ENCODE assay signal across 21 cellular contexts in genomic region chr1:25816112-25816718, GRCh38. TPM values are rescaled to one million over a fixed set of nuclear protein-coding genes. Genes with fewer than 3 reads are reported as not detected.
DNase-seq lines count a peak whose midpoint lies in the region; ATAC-seq, FAIRE-seq and TF ChIP-seq lines count a peak whose summit lies in the region.
"Had no signal": no experiment of that assay in that cellular context is flagged by ENCODE, and none has a peak within 500 bp of the region (broad histone marks: within the 10 kb centered on the region; RNA-seq: fewer than 3 reads in every experiment).

No MANE protein-coding gene starts in this region.

- no peak overlapping the region for H3K4me3 Mint-ChIP-seq in activated T-cell treated with anti-CD3 and anti-CD28 coated beads, Interleukin-2, amount 50 U/mL, for 72 hours
- no peak overlapping the region for H3K4me3 Mint-ChIP-seq in stimulated activated naive B cell treated with anti-CD40 and anti-IgM and Interleukin-4, amounts not matched to agents 10 μg/mL and 1 μg/mL and 100 μg/mL, for 72 hours
- H3K4me3 Mint-ChIP-seq: GM23338 had no signal

- in situ Hi-C loops in K562 (cut with MboI), result loop anchor here (10.0 kb wide), 1 partner anchor 411 kb away; no protein-coding TSS in a partner anchor

- POLR2A ChIA-PET in HCT116 (lab: Charles Lee), result interaction anchor here (0.8 kb wide), 1 partner anchor 268 kb away, joined by 3 read pairs; no protein-coding TSS in a partner anchor
- POLR2A ChIA-PET in K562 (lab: Yijun Ruan, JAX), result interaction anchor here (0.8 kb wide), 2 partner anchors 183 to 193 kb away, joined by 3 read pairs; no protein-coding TSS in a partner anchor

- TF ChIP-seq POLR2A in HCT116 (IDR thresholded peaks at IDR 0.05; ENCODE audit: borderline replicate concordance, extremely low read depth, insufficient read depth, insufficient read length) (no peak), K562 (conservative IDR thresholded peaks at IDR 0.05) (no peak)

- no peak for ATAC-seq in activated T-cell treated with anti-CD3 and anti-CD28 coated beads, Interleukin-2, amount 50 U/mL, for 72 hours (replicated peaks in 1 of 2)
- ATAC-seq in HCT116 (no peak), K562 (no peak), left colon (no peak), HG03439 (IDR thresholded peaks at IDR 0.05; ENCODE audit: unreplicated experiment) (no peak)
- no peak for ATAC-seq in stimulated activated naive B cell treated with anti-CD40 and anti-IgM and Interleukin-4, amounts not matched to agents 10 μg/mL and 1 μg/mL and 100 μg/mL, for 72 hours (replicated peaks)
- ATAC-seq: A549, GM23338, Panc1 had no signal

- no peak for FAIRE-seq in K562 (lab: Jason Lieb, UNC)
- FAIRE-seq: A549, GM12891, GM18507 had no signal

- WGBS in K562 (ENCODE audit: insufficient coverage, low coverage, missing lambda C conversion rate), result 65% methylated on average over 15 of the region's 15 CpGs

- TF ChIP-seq EP300 in K562 (IDR thresholded peaks at IDR 0.05; ENCODE audit: low read length), result no peak

- H3K27ac ChIP-seq in HCT116 (ENCODE audit: low read depth, low read length) (no peak overlapping the region), K562 (ENCODE audit: extremely low read depth, low read depth, low read length) (no peak overlapping the region)
- H3K27ac ChIP-seq: A549 had no signal

- H3K4me3 ChIP-seq in HCT116 (replicated peaks in 1 of 2; ENCODE audit: low read depth in 1 of 2, low read length in 2 of 2) (no peak overlapping the region), K562 (no peak overlapping the region)
- H3K4me3 ChIP-seq: A549, GM23338 had no signal

- H3K27me3 ChIP-seq in HCT116 (ENCODE audit: insufficient read depth, low read length), result no peaks in the 10 kb centered on the region
- no peaks in the 10 kb centered on the region for H3K27me3 ChIP-seq in K562 (ENCODE audit: control insufficient read depth in 2 of 2, insufficient read depth in 2 of 2, low read length in 2 of 2)

- peaks cover 3 to 5% of the 10 kb centered on the region in 2 donors for H3K36me3 Mint-ChIP-seq in activated T-cell treated with anti-CD3 and anti-CD28 coated beads, Interleukin-2, amount 50 U/mL, for 72 hours (ENCODE audit: insufficient read depth in 2 of 2)
- peaks cover 9 to 11% of the 10 kb centered on the region in 2 donors for H3K36me3 Mint-ChIP-seq in stimulated activated naive B cell treated with anti-CD40 and anti-IgM and Interleukin-4, amounts not matched to agents 10 μg/mL and 1 μg/mL and 100 μg/mL, for 72 hours

- peaks cover 25% of the 10 kb centered on the region for H3K4me1 Mint-ChIP-seq in activated T-cell treated with anti-CD3 and anti-CD28 coated beads, Interleukin-2, amount 50 U/mL, for 72 hours (ENCODE audit: low read depth)
- peaks cover 13 to 24% of the 10 kb centered on the region in 2 donors for H3K4me1 Mint-ChIP-seq in stimulated activated naive B cell treated with anti-CD40 and anti-IgM and Interleukin-4, amounts not matched to agents 10 μg/mL and 1 μg/mL and 100 μg/mL, for 72 hours

- H3K9me1 ChIP-seq in K562 (ENCODE audit: control insufficient read depth, insufficient read depth, low read length), result no peaks in the 10 kb centered on the region

- peak; percentile 3 to 11 for DNase-seq in activated T-cell treated with anti-CD3 and anti-CD28 coated beads, Interleukin-2, amount 50 U/mL, for 48 hours
- DNase-seq in activated T-cell treated with anti-CD3 and anti-CD28 coated beads, Interleukin-2, amount 50 U/mL, for 72 hours, result no peak
- DNase-seq in HCT116 (ENCODE audit: low read depth, low spot score) (no peak), K562 (ENCODE audit: extremely low read depth in 1 of 4, low spot score in 3 of 4) (no peak), left colon (no peak), NCI-H1105 (lab: John Stamatoyannopoulos, UW) (no peak)
- DNase-seq in stimulated activated naive B cell treated with anti-CD40 and anti-IgM and Interleukin-4, amounts not matched to agents 10 μg/mL and 1 μg/mL and 100 μg/mL, for 72 hours, result no peak
- DNase-seq: C1 segment of cervical spinal cord, DMS 273 treated with DMSO at 0.1 percent for 48 hours, GF-D8, NCI-H1092 treated with DMSO at 0.1 percent for 48 hours, NCI-H1694, NCI-H510A treated with DMSO at 0.1 percent for 48 hours, NCI-H82, Right ventricle myocardium superior had no signal

- no peak overlapping the region for H3K27ac Mint-ChIP-seq in activated T-cell treated with anti-CD3 and anti-CD28 coated beads, Interleukin-2, amount 50 U/mL, for 72 hours
- H3K27ac Mint-ChIP-seq in stimulated activated naive B cell treated with anti-CD40 and anti-IgM and Interleukin-4, amounts not matched to agents 10 μg/mL and 1 μg/mL and 100 μg/mL, for 72 hours, result peak overlapping the region; percentile 37
- H3K27ac Mint-ChIP-seq: GM23338 had no signal

- H2AFZ ChIP-seq in HCT116 (ENCODE audit: low read depth, low read length, poor library complexity, severe bottlenecking) (no peak overlapping the region), K562 (ENCODE audit: low read depth, low read length) (no peak overlapping the region)
- H2AFZ ChIP-seq: GM23338 had no signal

- BruUV-seq in HCT116 (replicated peaks; lab: Mats Ljungman, UMichigan) (TSS peak; percentile 11), K562 (replicated peaks; lab: Mats Ljungman, UMichigan) (no TSS peak)

- H3K4me1 ChIP-seq in HCT116 (ENCODE audit: control insufficient read depth in 1 of 2, insufficient read depth in 2 of 2, low read length in 2 of 2) (peaks cover 18 to 26% of the 10 kb centered on the region in 2 experiments; a peak in 3 of 4 replicates), K562 (replicated peaks in 1 of 2; ENCODE audit: control insufficient read depth in 2 of 2, insufficient read depth in 2 of 2, low read length in 2 of 2) (peaks cover 22 to 58% of the 10 kb centered on the region in 2 experiments)

- H3K9me3 ChIP-seq in HCT116 (ENCODE audit: control insufficient read depth in 1 of 2, insufficient read depth in 1 of 2, low read depth in 1 of 2, low read length in 2 of 2) (no peaks in the 10 kb centered on the region), K562 (replicated peaks; ENCODE audit: control insufficient read depth, insufficient read depth, low read depth, low read length) (no peaks in the 10 kb centered on the region)
- H3K9me3 ChIP-seq: A549 had no signal

- RAD21 ChIA-PET in HCT116 (lab: Charles Lee; ENCODE audit: low non-redundant PET in 1 of 2, low total read pairs in 2 of 2, uncharacterized antibody in 2 of 2, unreplicated experiment in 2 of 2), result no interaction called here

- TF ChIP-seq RAD21 in HCT116 (IDR thresholded peaks at IDR 0.05; ENCODE audit: low read depth) (no peak), K562 (CRISPR knock-in tag; conservative IDR thresholded peaks at IDR 0.05 in 1 of 2, IDR thresholded peaks at IDR 0.05 in 1 of 2) (no peak)

- intact Hi-C loops in HCT116 (cut with micrococcal nuclease), result loop anchor here (5.0 to 10.0 kb wide), 2 partner anchors 81 to 561 kb away; no protein-coding TSS in a partner anchor
- intact Hi-C loops in K562 (cut with micrococcal nuclease), result no loop called here
- intact Hi-C loops in left colon (cut with DNase I, micrococcal nuclease), result no loop called here

- no peak for TF ChIP-seq CTCF in HCT116 (IDR thresholded peaks at IDR 0.05 in 2 of 3, conservative IDR thresholded peaks at IDR 0.05 in 1 of 3; ENCODE audit: borderline replicate concordance in 1 of 3, insufficient read depth in 1 of 3, low read depth in 2 of 3, low read length in 2 of 3)
- no peak for TF ChIP-seq CTCF in K562 (IDR thresholded peaks at IDR 0.05 in 2 of 3, conservative IDR thresholded peaks at IDR 0.05 in 1 of 3; ENCODE audit: insufficient read depth in 2 of 3, low read depth in 1 of 3, low read length in 3 of 3)

- no peaks in the 10 kb centered on the region for H3K27me3 Mint-ChIP-seq in activated T-cell treated with anti-CD3 and anti-CD28 coated beads, Interleukin-2, amount 50 U/mL, for 72 hours (ENCODE audit: low read depth)
- H3K27me3 Mint-ChIP-seq in stimulated activated naive B cell treated with anti-CD40 and anti-IgM and Interleukin-4, amounts not matched to agents 10 μg/mL and 1 μg/mL and 100 μg/mL, for 72 hours, result no peaks in the 10 kb centered on the region

- CTCF ChIA-PET in HCT116 (lab: Charles Lee) (no interaction called here), K562 (lab: Yijun Ruan, JAX; ENCODE audit: low intra/inter-chr PET ratio) (no interaction called here)

- H3K79me2 ChIP-seq in HCT116 (ENCODE audit: insufficient read depth, low read length) (peaks cover 13% of the 10 kb centered on the region; the same call in 1 of the 2 replicates), K562 (ENCODE audit: control insufficient read depth, insufficient read depth, low read length) (peaks cover 30% of the 10 kb centered on the region)

- H3K9me2 ChIP-seq in HCT116 (ENCODE audit: insufficient read depth), result no peaks in the 10 kb centered on the region

- H4K20me1 ChIP-seq in HCT116 (ENCODE audit: insufficient read depth), result no peaks in the 10 kb centered on the region
- H4K20me1 ChIP-seq in K562 (replicated peaks; ENCODE audit: control insufficient read depth, insufficient read depth, low read length), result peaks cover 5% of the 10 kb centered on the region

- H3K9ac ChIP-seq in HCT116 (ENCODE audit: low read length), result no peak overlapping the region
- peak overlapping the region in 1 of 2 experiments; percentile 23; a peak in 2 of 4 replicates for H3K9ac ChIP-seq in K562 (ENCODE audit: insufficient read depth in 1 of 2, low read depth in 2 of 2, low read length in 2 of 2)

- H3K9me3 Mint-ChIP-seq in activated T-cell treated with anti-CD3 and anti-CD28 coated beads, Interleukin-2, amount 50 U/mL, for 72 hours, result no peaks in the 10 kb centered on the region
- no peaks in the 10 kb centered on the region for H3K9me3 Mint-ChIP-seq in stimulated activated naive B cell treated with anti-CD40 and anti-IgM and Interleukin-4, amounts not matched to agents 10 μg/mL and 1 μg/mL and 100 μg/mL, for 72 hours
- H3K9me3 Mint-ChIP-seq: GM23338 had no signal

- no peak overlapping the region for H3K4me2 ChIP-seq in HCT116 (ENCODE audit: low read length)
- no peak overlapping the region for H3K4me2 ChIP-seq in K562 (ENCODE audit: insufficient read depth, low read length)
- H3K4me2 ChIP-seq: A549, GM23338 had no signal

- H3K36me3 ChIP-seq in HCT116 (ENCODE audit: control insufficient read depth in 1 of 2, insufficient read depth in 2 of 2, low read length in 2 of 2), result no peaks in the 10 kb centered on the region; a peak in 1 of 4 replicates
- H3K36me3 ChIP-seq in K562 (ENCODE audit: control insufficient read depth, insufficient read depth, low read length), result peaks cover 4% of the 10 kb centered on the region; the same call in 1 of the 3 replicates

RNA-seq across cellular contexts. Expression of gene MTFR1L, which starts 3.5 kb away (rescaled TPM):
- 10 to 100 TPM; 34.0 to 39.1 TPM for total RNA-seq in activated T-cell treated with anti-CD3 and anti-CD28 coated beads, Interleukin-2, amount 50 U/mL, for 72 hours
- total RNA-seq in HCT116 (2021; ENCODE audit: unreplicated experiment), result 35.8 TPM
- 31.3 and 38.4 TPM in 2 replicates for polyA plus RNA-seq in HCT116 (2012)
- total RNA-seq in K562 (2011; cell fraction: chromatin; rRNA removed; ENCODE audit: low replicate concordance), result 93.2 and 162 TPM in 2 replicates
- 112 and 114 TPM in 2 replicates for total RNA-seq in K562 (2011; cell fraction: nucleolus; rRNA removed)
- total RNA-seq in K562 (2011; cell fraction: nucleoplasm; rRNA removed), result 110 and 117 TPM in 2 replicates
- 43.5 and 54.9 TPM in 2 replicates for total RNA-seq in K562 (2014; rRNA removed)
- total RNA-seq in K562 (2014; rRNA removed; fragmentation: Illumina TruSeq; extraction: Trizol), result 39.2 and 41.4 TPM in 2 replicates
- total RNA-seq in K562 (2015; rRNA removed; fragmentation: Illumina TruSeq; extraction: Trizol), result 45.2 and 45.8 TPM in 2 replicates
- 54.3 and 58.5 TPM in 2 replicates for total RNA-seq in K562 (2021)
- 53.7 and 79.7 TPM in 2 replicates for polyA plus RNA-seq in K562 (2011; rRNA removed)
- 75.5 and 87.3 TPM in 2 replicates for polyA plus RNA-seq in K562 (2011; cell fraction: cytosol; rRNA removed)
- polyA plus RNA-seq in K562 (2011; cell fraction: nucleus; rRNA removed), result 196 and 214 TPM in 2 replicates
- 57.4 and 71.0 TPM in 2 replicates for polyA plus RNA-seq in K562 (2012)
- 71.0 and 84.8 TPM in 2 replicates for polyA plus RNA-seq in K562 (2014; fragmentation: Illumina TruSeq; extraction: Trizol)
- polyA plus RNA-seq in K562 (2014; fragmentation: Nextera tagmentation; extraction: Ambion mirVana), result 10 to 100 TPM; 81.2 to 98.5 TPM
- polyA plus RNA-seq in K562 (2014; rRNA removed), result 45.1 and 60.0 TPM in 2 replicates
- 35.2 and 44.3 TPM in 2 replicates for polyA minus RNA-seq in K562 (2011; rRNA and poly(A)+ RNA removed)
- polyA minus RNA-seq in K562 (2011; cell fraction: cytosol; rRNA and poly(A)+ RNA removed), result 23.6 and 25.6 TPM in 2 replicates
- 31.9 and 51.9 TPM in 2 replicates for polyA minus RNA-seq in K562 (2011; cell fraction: nucleus; rRNA and poly(A)+ RNA removed)
- 10 to 100 TPM; 42.1 to 59.4 TPM for total RNA-seq in left colon

RNA-seq across cellular contexts. Expression of gene SELENON, which starts 16.2 kb away (rescaled TPM):
- 10 to 100 TPM; 29.5 to 31.1 TPM for total RNA-seq in activated T-cell treated with anti-CD3 and anti-CD28 coated beads, Interleukin-2, amount 50 U/mL, for 72 hours
- total RNA-seq in HCT116 (2021; ENCODE audit: unreplicated experiment) (85.1 TPM), K562 (2014; rRNA removed) (6.1 and 10.0 TPM in 2 replicates), K562 (2014; rRNA removed; fragmentation: Illumina TruSeq; extraction: Trizol) (5.1 and 6.8 TPM in 2 replicates), K562 (2015; rRNA removed; fragmentation: Illumina TruSeq; extraction: Trizol) (7.0 and 7.4 TPM in 2 replicates), K562 (2021) (21.2 and 24.4 TPM in 2 replicates), left colon (10 to 100 TPM; 29.6 to 33.2 TPM)
- 69.4 and 80.6 TPM in 2 replicates for polyA plus RNA-seq in HCT116 (2012)
- 10.6 and 27.1 TPM in 2 replicates for total RNA-seq in K562 (2011; cell fraction: chromatin; rRNA removed; ENCODE audit: low replicate concordance)
- total RNA-seq in K562 (2011; cell fraction: nucleolus; rRNA removed), result 20.8 and 22.0 TPM in 2 replicates
- total RNA-seq in K562 (2011; cell fraction: nucleoplasm; rRNA removed), result 23.3 and 31.8 TPM in 2 replicates
- polyA plus RNA-seq in K562 (2011; rRNA removed) (7.1 and 7.2 TPM in 2 replicates), K562 (2014; fragmentation: Illumina TruSeq; extraction: Trizol) (26.7 and 28.9 TPM in 2 replicates), K562 (2014; fragmentation: Nextera tagmentation; extraction: Ambion mirVana) (1 to 10 TPM in 1 of 2 experiments, under 1 TPM in 1; 0.43 to 1.5 TPM), K562 (2014; rRNA removed) (12.5 and 12.6 TPM in 2 replicates)
- polyA plus RNA-seq in K562 (2011; cell fraction: cytosol; rRNA removed), result 12.7 and 12.8 TPM in 2 replicates
- 13.8 and 19.5 TPM in 2 replicates for polyA plus RNA-seq in K562 (2011; cell fraction: nucleus; rRNA removed)
- polyA plus RNA-seq in K562 (2012), result 17.5 and 37.6 TPM in 2 replicates
- 3.7 and 4.2 TPM in 2 replicates for polyA minus RNA-seq in K562 (2011; rRNA and poly(A)+ RNA removed)
- 12.5 and 15.8 TPM in 2 replicates for polyA minus RNA-seq in K562 (2011; cell fraction: cytosol; rRNA and poly(A)+ RNA removed)
- 2.4 and 3.6 TPM in 2 replicates for polyA minus RNA-seq in K562 (2011; cell fraction: nucleus; rRNA and poly(A)+ RNA removed)

RNA-seq across cellular contexts. Expression of gene AUNIP, which starts 43.0 kb away (rescaled TPM):
- total RNA-seq in activated T-cell treated with anti-CD3 and anti-CD28 coated beads, Interleukin-2, amount 50 U/mL, for 72 hours, result 1 to 10 TPM; 6.9 to 9.9 TPM
- total RNA-seq in HCT116 (2021; ENCODE audit: unreplicated experiment) (12.1 TPM), K562 (2014; rRNA removed) (46.4 and 51.4 TPM in 2 replicates), K562 (2014; rRNA removed; fragmentation: Illumina TruSeq; extraction: Trizol) (47.1 and 55.0 TPM in 2 replicates), K562 (2015; rRNA removed; fragmentation: Illumina TruSeq; extraction: Trizol) (40.5 and 41.4 TPM in 2 replicates), K562 (2021) (30.9 and 31.7 TPM in 2 replicates), left colon (under 1 TPM in 1 of 2 donors, not detected in 1; 0.98 TPM)
- polyA plus RNA-seq in HCT116 (2012), result 4.2 and 6.1 TPM in 2 replicates
- total RNA-seq in K562 (2011; cell fraction: chromatin; rRNA removed; ENCODE audit: low replicate concordance), result 50.6 and 72.2 TPM in 2 replicates
- total RNA-seq in K562 (2011; cell fraction: nucleolus; rRNA removed), result 35.2 and 36.8 TPM in 2 replicates
- 48.3 and 56.9 TPM in 2 replicates for total RNA-seq in K562 (2011; cell fraction: nucleoplasm; rRNA removed)
- polyA plus RNA-seq in K562 (2011; rRNA removed) (45.0 and 48.8 TPM in 2 replicates), K562 (2014; fragmentation: Illumina TruSeq; extraction: Trizol) (48.8 and 50.0 TPM in 2 replicates), K562 (2014; fragmentation: Nextera tagmentation; extraction: Ambion mirVana) (10 to 100 TPM; 12.1 to 15.2 TPM), K562 (2014; rRNA removed) (52.3 and 53.8 TPM in 2 replicates)
- polyA plus RNA-seq in K562 (2011; cell fraction: cytosol; rRNA removed), result 26.1 and 34.8 TPM in 2 replicates
- polyA plus RNA-seq in K562 (2011; cell fraction: nucleus; rRNA removed), result 23.2 and 23.3 TPM in 2 replicates
- 18.8 and 21.2 TPM in 2 replicates for polyA plus RNA-seq in K562 (2012)
- polyA minus RNA-seq in K562 (2011; rRNA and poly(A)+ RNA removed), result 37.1 and 45.0 TPM in 2 replicates
- polyA minus RNA-seq in K562 (2011; cell fraction: cytosol; rRNA and poly(A)+ RNA removed), result 10.0 and 14.8 TPM in 2 replicates
- 18.4 and 30.3 TPM in 2 replicates for polyA minus RNA-seq in K562 (2011; cell fraction: nucleus; rRNA and poly(A)+ RNA removed)

RNA-seq across cellular contexts. Expression of gene PAQR7, which starts 59.3 kb away (rescaled TPM):
- 1 to 10 TPM; 4.6 to 5.1 TPM for total RNA-seq in activated T-cell treated with anti-CD3 and anti-CD28 coated beads, Interleukin-2, amount 50 U/mL, for 72 hours
- total RNA-seq in HCT116 (2021; ENCODE audit: unreplicated experiment) (13.1 TPM), K562 (2014; rRNA removed) (2.4 and 3.3 TPM in 2 replicates), K562 (2014; rRNA removed; fragmentation: Illumina TruSeq; extraction: Trizol) (2.0 and 2.4 TPM in 2 replicates), K562 (2015; rRNA removed; fragmentation: Illumina TruSeq; extraction: Trizol) (2.5 and 2.6 TPM in 2 replicates), K562 (2021) (4.0 and 4.4 TPM in 2 replicates), left colon (1 to 10 TPM; 2.3 to 3.3 TPM)
- 12.6 and 14.9 TPM in 2 replicates for polyA plus RNA-seq in HCT116 (2012)
- 9.3 and 18.9 TPM in 2 replicates for total RNA-seq in K562 (2011; cell fraction: chromatin; rRNA removed; ENCODE audit: low replicate concordance)
- 15.7 and 18.8 TPM in 2 replicates for total RNA-seq in K562 (2011; cell fraction: nucleolus; rRNA removed)
- 13.9 and 16.4 TPM in 2 replicates for total RNA-seq in K562 (2011; cell fraction: nucleoplasm; rRNA removed)
- polyA plus RNA-seq in K562 (2011; rRNA removed) (5.2 and 5.4 TPM in 2 replicates), K562 (2014; fragmentation: Illumina TruSeq; extraction: Trizol) (2.9 and 3.3 TPM in 2 replicates), K562 (2014; fragmentation: Nextera tagmentation; extraction: Ambion mirVana) (1 to 10 TPM; 1.1 to 1.2 TPM), K562 (2014; rRNA removed) (2.7 and 3.0 TPM in 2 replicates)
- 8.8 and 14.1 TPM in 2 replicates for polyA plus RNA-seq in K562 (2011; cell fraction: cytosol; rRNA removed)
- polyA plus RNA-seq in K562 (2011; cell fraction: nucleus; rRNA removed), result 5.8 and 7.4 TPM in 2 replicates
- polyA plus RNA-seq in K562 (2012), result 4.5 and 6.9 TPM in 2 replicates
- 5.5 and 8.5 TPM in 2 replicates for polyA minus RNA-seq in K562 (2011; rRNA and poly(A)+ RNA removed)
- 7.4 and 8.5 TPM in 2 replicates for polyA minus RNA-seq in K562 (2011; cell fraction: cytosol; rRNA and poly(A)+ RNA removed)
- 2.0 and 2.4 TPM in 2 replicates for polyA minus RNA-seq in K562 (2011; cell fraction: nucleus; rRNA and poly(A)+ RNA removed)

Comparison
In these comparisons a context has a peak if more than half of its experiments do, and no peak if none do; other contexts are left out.
1. DNase-seq: peak in activated T-cell treated with anti-CD3 and anti-CD28 coated beads, Interleukin-2, amount 50 U/mL, for 48 hours (2 of 2); none in activated T-cell treated with anti-CD3 and anti-CD28 coated beads, Interleukin-2, amount 50 U/mL, for 72 hours (0 of 2), HCT116 (single experiment), K562 (0 of 4), stimulated activated naive B cell treated with anti-CD40 and anti-IgM and Interleukin-4, amounts not matched to agents 10 μg/mL and 1 μg/mL and 100 μg/mL, for 72 hours (single experiment), left colon (0 of 2) and NCI-H1105 (single experiment).